In genomic region chr1:235275223-235275622, GRCh38 we compare ENCODE assay signal across 8 cellular contexts. TPM values are rescaled to one million over a fixed set of nuclear protein-coding genes. Genes with fewer than 3 reads are reported as not detected.
DNase-seq lines count a peak whose midpoint lies in the region; ATAC-seq lines count a peak whose summit lies in the region.
"Had no signal": no experiment of that assay in that cellular context is flagged by ENCODE, and none has a peak within 500 bp of the region (broad histone marks: within the 10 kb centered on the region; RNA-seq: fewer than 3 reads in every experiment).

No MANE protein-coding gene starts in this region.

- H3K9me3 Mint-ChIP-seq in naive thymus-derived CD8-positive, alpha-beta T cell = peaks cover 0 to 4% (median 0%) of the 10 kb centered on the region in 9 donors

- ATAC-seq in GM18870 (IDR thresholded peaks at IDR 0.05; ENCODE audit: unreplicated experiment) = peak; percentile 56
- peak; percentile 61 for ATAC-seq in GM21825 (IDR thresholded peaks at IDR 0.05; ENCODE audit: unreplicated experiment)
- peak; percentile 68 to 74 for ATAC-seq in naive thymus-derived CD8-positive, alpha-beta T cell

- peaks cover 23 to 83% (median 75%) of the 10 kb centered on the region in 4 donors for H3K4me1 Mint-ChIP-seq in naive thymus-derived CD8-positive, alpha-beta T cell

- H3K36me3 Mint-ChIP-seq in naive thymus-derived CD8-positive, alpha-beta T cell = peaks cover 0 to under 1% (median 0%) of the 10 kb centered on the region in 3 donors

- peak overlapping the region; percentile 17 to 80 (median 51) for H3K27ac Mint-ChIP-seq in naive thymus-derived CD8-positive, alpha-beta T cell

- no peaks in the 10 kb centered on the region for H3K27me3 Mint-ChIP-seq in naive thymus-derived CD8-positive, alpha-beta T cell

- POLR2A ChIA-PET in naive thymus-derived CD8-positive, alpha-beta T cell (lab: Charles Lee) = interaction anchor here (0.6 to 2.6 kb wide), 3 partner anchors 11 to 131 kb away, joined by 3 to 6 read pairs (median 3); partner anchors contain the start of genes ARID4B and GGPS1

- peak; percentile 43 for DNase-seq in NAMALWA (ENCODE audit: low spot score)
- DNase-seq in naive thymus-derived CD8-positive, alpha-beta T cell = peak in 3 of 10 donors; percentile 30 to 52 (median 39)
- DNase-seq in LoVo (ENCODE audit: low spot score) = no peak
- DNase-seq in NCI-H2029 treated with DMSO at 0.1 percent for 48 hours (lab: John Stamatoyannopoulos, UW) = no peak
- DNase-seq in NCI-H128 (lab: John Stamatoyannopoulos, UW; ENCODE audit: unreplicated experiment) = no peak
- DNase-seq: activated gamma-delta T cell had no signal

- H3K4me3 Mint-ChIP-seq in naive thymus-derived CD8-positive, alpha-beta T cell = peak overlapping the region; percentile 6 to 73 (median 44)

RNA-seq across cellular contexts. Expression of gene ARID4B, which starts 52.8 kb away (rescaled TPM):
- 100 to 1,000 TPM in 1 of 2 experiments, 10 to 100 TPM in 1; 92.2 to 105 TPM for total RNA-seq in naive thymus-derived CD8-positive, alpha-beta T cell
- 10 to 100 TPM; 37.4 to 58.0 (median 52.8) TPM for polyA plus RNA-seq in naive thymus-derived CD8-positive, alpha-beta T cell

RNA-seq across cellular contexts. Expression of gene GGPS1, which starts 53.1 kb away (rescaled TPM):
- total RNA-seq in naive thymus-derived CD8-positive, alpha-beta T cell = 10 to 100 TPM; 55.1 to 55.3 TPM
- polyA plus RNA-seq in naive thymus-derived CD8-positive, alpha-beta T cell = 10 to 100 TPM; 43.7 to 69.4 (median 57.3) TPM
